10 cellular contexts compared by ENCODE assay signal in genomic region chr12:27549801-27550652, GRCh38. TPM values are rescaled to one million over a fixed set of nuclear protein-coding genes. Genes with fewer than 3 reads are reported as not detected.
DNase-seq lines count a peak whose midpoint lies in the region; ATAC-seq and TF ChIP-seq lines count a peak whose summit lies in the region.
"Had no signal": no experiment of that assay in that cellular context is flagged by ENCODE, and none has a peak within 500 bp of the region (broad histone marks: within the 10 kb centered on the region; RNA-seq: fewer than 3 reads in every experiment).

No MANE protein-coding gene starts in this region.

- peak; percentile 93 for DNase-seq in AG09309 (ENCODE audit: low read depth)
- peak; percentile 99 for DNase-seq in fibroblast of villous mesenchyme (ENCODE audit: low read depth)
- DNase-seq in posterior vena cava (ENCODE audit: low spot score): peak; percentile 85
- DNase-seq in endothelial cell (ENCODE audit: low spot score): no peak
- DNase-seq in activated CD4-positive, alpha-beta T cell treated with anti-CD3 and anti-CD28 coated beads, Interleukin-2, amount 50 U/mL, for 4 hours: no peak

- peak overlapping the region; percentile 27 for H3K4me3 ChIP-seq in AG09309 (ENCODE audit: control insufficient read depth, low read depth, low read length)
- peak overlapping the region; percentile 28 for H3K4me3 ChIP-seq in fibroblast of villous mesenchyme (ENCODE audit: low read depth, low read length)
- H3K4me3 ChIP-seq: GM12878 had no signal

- no peak overlapping the region for H3K4me3 Mint-ChIP-seq in endothelial cell (ENCODE audit: unreplicated experiment)
- H3K4me3 Mint-ChIP-seq: activated naive CD8-positive, alpha-beta T cell had no signal

- no peak overlapping the region for H3K27ac Mint-ChIP-seq in endothelial cell (ENCODE audit: unreplicated experiment)
- H3K27ac Mint-ChIP-seq: activated naive CD8-positive, alpha-beta T cell had no signal

- TF ChIP-seq CTCF in AG09309 (IDR thresholded peaks at IDR 0.05; ENCODE audit: control insufficient read depth, insufficient read depth, low read depth, low read length, missing control alignments) (no peak), fibroblast of villous mesenchyme (IDR thresholded peaks at IDR 0.05; ENCODE audit: insufficient read depth, low read depth, low read length) (no peak), endothelial cell (IDR thresholded peaks at IDR 0.05; ENCODE audit: unreplicated experiment) (no peak)

- ATAC-seq in HG03432 (IDR thresholded peaks at IDR 0.05; ENCODE audit: unreplicated experiment) (peak; percentile 43), SK-N-SH treated with all-trans-retinoic acid at 6 μM for 48 hours (peak; percentile 50), HG03139 (IDR thresholded peaks at IDR 0.05; ENCODE audit: unreplicated experiment) (no peak)
- ATAC-seq: GM12878 had no signal

- peaks cover 48% of the 10 kb centered on the region for H3K4me1 Mint-ChIP-seq in endothelial cell (ENCODE audit: unreplicated experiment)

- no peaks in the 10 kb centered on the region for H3K9me3 Mint-ChIP-seq in endothelial cell (ENCODE audit: unreplicated experiment)

- no peaks in the 10 kb centered on the region for H3K27me3 Mint-ChIP-seq in endothelial cell (ENCODE audit: unreplicated experiment)
- H3K27me3 Mint-ChIP-seq: activated naive CD8-positive, alpha-beta T cell had no signal

- peaks cover 12% of the 10 kb centered on the region for H3K36me3 Mint-ChIP-seq in endothelial cell (ENCODE audit: low read depth, unreplicated experiment)

- intact Hi-C loops in posterior vena cava (cut with DNase I): loop anchor here in 1 of 2 donors (10.0 kb wide), 1 partner anchor 75 kb away; no protein-coding TSS in a partner anchor

TF ChIP-seq in SK-N-SH treated with all-trans-retinoic acid at 6 μM for 48 hours, 23 proteins besides CTCF, POLR2A, EP300 and RAD21:
- TF ChIP-seq RARB (CRISPR knock-in tag; IDR thresholded peaks at IDR 0.05) (no peak), ISL1 (CRISPR knock-in tag; IDR thresholded peaks at IDR 0.05) (no peak), ZNF8 (CRISPR knock-in tag; IDR thresholded peaks at IDR 0.05) (no peak), ZC3H10 (CRISPR knock-in tag; IDR thresholded peaks at IDR 0.05) (no peak), CSRNP3 (CRISPR knock-in tag; IDR thresholded peaks at IDR 0.05) (no peak), ZNF565 (CRISPR knock-in tag; conservative IDR thresholded peaks at IDR 0.05; ENCODE audit: low read depth) (no peak), BACH2 (CRISPR knock-in tag; IDR thresholded peaks at IDR 0.05; ENCODE audit: borderline replicate concordance) (no peak), CSDC2 (CRISPR knock-in tag; IDR thresholded peaks at IDR 0.05) (no peak), ZFP30 (CRISPR knock-in tag; IDR thresholded peaks at IDR 0.05) (no peak), GLIS3 (CRISPR knock-in tag; IDR thresholded peaks at IDR 0.05) (no peak), ESRRG (CRISPR knock-in tag; IDR thresholded peaks at IDR 0.05) (no peak), POU6F1 (CRISPR knock-in tag; IDR thresholded peaks at IDR 0.05; ENCODE audit: borderline replicate concordance, low read depth) (no peak), TCF4 (CRISPR knock-in tag; IDR thresholded peaks at IDR 0.05; ENCODE audit: borderline replicate concordance) (no peak)
- TF ChIP-seq, protein P1, sequence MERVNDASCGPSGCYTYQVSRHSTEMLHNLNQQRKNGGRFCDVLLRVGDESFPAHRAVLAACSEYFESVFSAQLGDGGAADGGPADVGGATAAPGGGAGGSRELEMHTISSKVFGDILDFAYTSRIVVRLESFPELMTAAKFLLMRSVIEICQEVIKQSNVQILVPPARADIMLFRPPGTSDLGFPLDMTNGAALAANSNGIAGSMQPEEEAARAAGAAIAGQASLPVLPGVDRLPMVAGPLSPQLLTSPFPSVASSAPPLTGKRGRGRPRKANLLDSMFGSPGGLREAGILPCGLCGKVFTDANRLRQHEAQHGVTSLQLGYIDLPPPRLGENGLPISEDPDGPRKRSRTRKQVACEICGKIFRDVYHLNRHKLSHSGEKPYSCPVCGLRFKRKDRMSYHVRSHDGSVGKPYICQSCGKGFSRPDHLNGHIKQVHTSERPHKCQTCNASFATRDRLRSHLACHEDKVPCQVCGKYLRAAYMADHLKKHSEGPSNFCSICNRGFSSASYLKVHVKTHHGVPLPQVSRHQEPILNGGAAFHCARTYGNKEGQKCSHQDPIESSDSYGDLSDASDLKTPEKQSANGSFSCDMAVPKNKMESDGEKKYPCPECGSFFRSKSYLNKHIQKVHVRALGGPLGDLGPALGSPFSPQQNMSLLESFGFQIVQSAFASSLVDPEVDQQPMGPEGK (CRISPR knock-in tag; IDR thresholded peaks at IDR 0.05; ENCODE audit: borderline replicate concordance): no peak

RNA-seq across cellular contexts. Expression of gene PPFIBP1, which starts 26.0 kb away (rescaled TPM):
- total RNA-seq in fibroblast of villous mesenchyme: 69.1 and 71.2 TPM in 2 replicates
- total RNA-seq in posterior vena cava: 100 to 1,000 TPM in 1 of 2 donors, 10 to 100 TPM in 1; 77.5 to 105 TPM
- total RNA-seq in endothelial cell (ENCODE audit: unreplicated experiment): 184 TPM

Comparison
In these comparisons a context has a peak if more than half of its experiments do, and no peak if none do; other contexts are left out.
1. DNase-seq: peak in AG09309 (single experiment), fibroblast of villous mesenchyme (single experiment) and posterior vena cava (single experiment); none in endothelial cell (single experiment) and activated CD4-positive, alpha-beta T cell treated with anti-CD3 and anti-CD28 coated beads, Interleukin-2, amount 50 U/mL, for 4 hours (0 of 2).